Comparison of ENCODE assay signal across 11 cellular contexts in the genomic region with DNA sequence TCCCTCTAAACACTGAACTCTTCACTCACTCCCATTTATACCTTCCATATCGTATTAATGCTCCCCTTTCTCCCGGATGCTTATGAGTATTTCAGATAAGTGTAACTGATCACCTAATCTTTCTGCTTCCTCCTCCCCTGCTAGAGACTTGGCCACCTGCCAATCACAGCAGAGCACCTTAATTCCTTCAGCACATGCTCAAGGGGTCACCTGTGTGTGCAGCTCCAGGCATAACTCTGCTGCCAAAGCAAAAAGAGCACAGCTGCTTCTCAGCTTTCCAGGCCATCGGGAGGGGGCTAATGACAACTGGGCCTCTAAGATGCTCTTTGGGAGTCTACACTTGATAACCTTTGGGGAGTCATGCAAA.
DNase-seq lines count a peak whose midpoint lies in the region; ATAC-seq and TF ChIP-seq lines count a peak whose summit lies in the region.
"Had no signal": no experiment of that assay in that cellular context is flagged by ENCODE, and none has a peak within 500 bp of the region (broad histone marks: within the 10 kb centered on the region; RNA-seq: fewer than 3 reads in every experiment).

No MANE protein-coding gene starts in this region.

- H3K4me3 Mint-ChIP-seq in endothelial cell (ENCODE audit: unreplicated experiment) = no peak overlapping the region
- H3K4me3 Mint-ChIP-seq: neural crest cell had no signal

- peak; percentile 64 for DNase-seq in DMS79 treated with DMSO at 0.1 percent for 48 hours (lab: John Stamatoyannopoulos, UW)
- DNase-seq in NCI-H2107 treated with DMSO at 0.1 percent for 48 hours (lab: John Stamatoyannopoulos, UW; ENCODE audit: unreplicated experiment) = peak; percentile 48
- DNase-seq in central memory CD4-positive, alpha-beta T cell = peak; percentile 23
- DNase-seq in endothelial cell (ENCODE audit: low spot score) = no peak
- no peak for DNase-seq in activated CD4-positive, alpha-beta T cell treated with anti-CD3 and anti-CD28 coated beads for 48 hours
- DNase-seq in SIG-M5 (lab: John Stamatoyannopoulos, UW) = no peak
- DNase-seq in cortex of kidney (lab: John Stamatoyannopoulos, UW) = no peak
- DNase-seq: activated CD4-positive, alpha-beta T cell treated with anti-CD3 and anti-CD28 coated beads for 1 hour; aorta had no signal

- H3K27ac Mint-ChIP-seq in endothelial cell (ENCODE audit: unreplicated experiment) = no peak overlapping the region

- ATAC-seq in GM19438 (IDR thresholded peaks at IDR 0.05; ENCODE audit: low read depth, unreplicated experiment) = peak; percentile 4

- H3K4me1 Mint-ChIP-seq in endothelial cell (ENCODE audit: unreplicated experiment) = peaks cover 3% of the 10 kb centered on the region
- H3K4me1 Mint-ChIP-seq: neural crest cell had no signal

- no peak for TF ChIP-seq CTCF in endothelial cell (IDR thresholded peaks at IDR 0.05; ENCODE audit: unreplicated experiment)

- H3K9me3 Mint-ChIP-seq in endothelial cell (ENCODE audit: unreplicated experiment) = no peaks in the 10 kb centered on the region
- H3K9me3 Mint-ChIP-seq: neural crest cell had no signal

- no peaks in the 10 kb centered on the region for H3K36me3 Mint-ChIP-seq in endothelial cell (ENCODE audit: low read depth, unreplicated experiment)

- H3K27me3 Mint-ChIP-seq in endothelial cell (ENCODE audit: unreplicated experiment) = peaks cover 1% of the 10 kb centered on the region

Comparison
In these comparisons a context has a peak if more than half of its experiments do, and no peak if none do; other contexts are left out.
1. DNase-seq: peak in DMS79 treated with DMSO at 0.1 percent for 48 hours (single experiment), NCI-H2107 treated with DMSO at 0.1 percent for 48 hours (single experiment) and central memory CD4-positive, alpha-beta T cell (single experiment); none in endothelial cell (single experiment), activated CD4-positive, alpha-beta T cell treated with anti-CD3 and anti-CD28 coated beads for 48 hours (single experiment), SIG-M5 (single experiment) and cortex of kidney (single experiment).